ENCODE assay signal across 21 cellular contexts in the genomic region with DNA sequence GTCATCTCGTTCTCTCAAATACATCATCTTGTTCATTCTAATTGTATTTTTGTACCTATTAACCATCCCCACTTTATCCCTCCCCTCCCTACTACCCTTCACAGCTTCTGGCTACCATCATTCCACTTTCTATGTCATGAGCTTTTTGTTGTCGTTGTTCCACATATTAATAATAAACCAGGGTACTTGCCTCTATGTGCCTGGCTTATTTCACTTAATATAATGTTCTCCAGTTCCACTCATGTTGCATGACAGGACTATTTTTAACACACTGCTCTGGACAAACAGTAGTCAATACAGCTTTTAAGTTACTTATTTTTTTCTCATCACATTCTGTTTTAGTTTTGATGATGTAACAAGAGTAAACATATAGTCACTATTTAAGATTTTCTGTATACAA.
"Had no signal": no experiment of that assay in that cellular context is flagged by ENCODE, and none has a peak within 500 bp of the region (broad histone marks: within the 10 kb centered on the region; RNA-seq: fewer than 3 reads in every experiment).

No MANE protein-coding gene starts in this region.

- ATAC-seq: lower lobe of right lung; naive thymus-derived CD8-positive, alpha-beta T cell; psoas muscle; sciatic nerve; stimulated activated effector memory CD8-positive, alpha-beta T cell treated with anti-CD3 and anti-CD28 coated beads, Interleukin-12 subunit alpha, Interleukin-12 subunit beta, amount 100 ng/mL, for 72 hours had no signal

- H3K27me3 ChIP-seq: spleen, suprapubic skin, tibial artery, uterus had no signal

- H3K36me3 ChIP-seq: lower lobe of right lung, spleen, suprapubic skin, thoracic aorta, tibial artery, uterus had no signal

- DNase-seq: hypothalamus; immature natural killer cell; kidney; lower lobe of right lung; mammary epithelial cell; mesenchymal stem cell; naive thymus-derived CD8-positive, alpha-beta T cell; nucleus accumbens; psoas muscle; small intestine; spleen; stimulated activated CD4-positive, alpha-beta T cell treated with anti-CD3 and anti-CD28 coated beads, Interleukin-4, amount 100 ng/mL, for 24 hours; stimulated activated naive CD4-positive, alpha-beta T cell; tibial artery; uterus had no signal

- H3K27ac ChIP-seq: lower lobe of right lung, parathyroid adenoma, psoas muscle, spleen, suprapubic skin, thoracic aorta, tibial artery, uterus had no signal

- H3K4me1 ChIP-seq: lower lobe of right lung, parathyroid adenoma, psoas muscle, spleen, suprapubic skin, uterus had no signal

- FAIRE-seq: islet of Langerhans, kidney, small intestine had no signal

- H3K4me3 ChIP-seq: lower lobe of right lung, psoas muscle, spleen, suprapubic skin, thoracic aorta, tibial artery, uterus had no signal

- H3K9me3 ChIP-seq: lower lobe of right lung, psoas muscle, suprapubic skin, thoracic aorta, tibial artery, uterus had no signal
